In genomic region chr1:36151133-36151844, GRCh38 we compare ENCODE assay signal across 8 cellular contexts. TPM values are rescaled to one million over a fixed set of nuclear protein-coding genes. Genes with fewer than 3 reads are reported as not detected.
A peak's percentile ranks its signal among the peaks of the same experiment; 100 is the strongest.
DNase-seq lines count a peak whose midpoint lies in the region; ATAC-seq and TF ChIP-seq lines count a peak whose summit lies in the region.

No MANE protein-coding gene starts in this region.

- no peaks in the 10 kb centered on the region for H3K9me3 Mint-ChIP-seq in neural crest cell

- peaks cover 23% of the 10 kb centered on the region for H3F3A ChIP-seq in MM.1S (ENCODE audit: insufficient read depth, low read length)

- no peak for DNase-seq in MM.1S
- no peak for DNase-seq in colonic mucosa
- no peak for DNase-seq in neural crest cell (ENCODE audit: low read depth, low spot score)
- no peak for DNase-seq in ACHN

- peaks cover 39% of the 10 kb centered on the region for H3K79me2 ChIP-seq in MM.1S (ENCODE audit: low read length)

- no peaks in the 10 kb centered on the region for H3K9me3 ChIP-seq in BLaER1
- H3K9me3 ChIP-seq in MM.1S (replicated peaks; ENCODE audit: insufficient read depth, low read length), result no peaks in the 10 kb centered on the region
- H3K9me3 ChIP-seq in colonic mucosa, result no peaks in the 10 kb centered on the region

- no peak for TF ChIP-seq CTCF in MM.1S (IDR thresholded peaks at IDR 0.05; ENCODE audit: low read length)
- no peak for TF ChIP-seq CTCF in colonic mucosa (IDR thresholded peaks at IDR 0.05)
- no peak for TF ChIP-seq CTCF in neural crest cell (conservative IDR thresholded peaks at IDR 0.05)

- peak overlapping the region; percentile 95 for H3K4me3 Mint-ChIP-seq in neural crest cell

- peak overlapping the region; percentile 97 for H3K27ac Mint-ChIP-seq in neural crest cell (ENCODE audit: unreplicated experiment)

- peak overlapping the region; percentile 43; the same call in 1 of the 2 replicates for H3K4me3 ChIP-seq in BLaER1
- H3K4me3 ChIP-seq in MM.1S (ENCODE audit: low read length), result peak overlapping the region; percentile 57
- H3K4me3 ChIP-seq in colonic mucosa, result no peak overlapping the region

- no peaks in the 10 kb centered on the region for H3K27me3 Mint-ChIP-seq in neural crest cell (ENCODE audit: low read depth)

- in situ Hi-C loops in ACHN (cut with HindIII; ENCODE audit: low pct_ligation_motif_present, low pct_unique_long_range_greater_than_20kb, low sequenced_read_pairs), result no loop called here

- H3K4me1 ChIP-seq in BLaER1 (peaks cover 76% of the 10 kb centered on the region), MM.1S (ENCODE audit: low read length) (peaks cover 22% of the 10 kb centered on the region), colonic mucosa (peaks cover 16% of the 10 kb centered on the region)

- H4K20me1 ChIP-seq in BLaER1 (0 out of 2 replicates have a peak, but pooled peaks cover 8% of the 10 kb centered on the region), MM.1S (ENCODE audit: insufficient read depth, low read length) (no peaks in the 10 kb centered on the region)

- H3K4me1 Mint-ChIP-seq in neural crest cell, result peaks cover 71% of the 10 kb centered on the region

- H3K27me3 ChIP-seq in BLaER1 (no peaks in the 10 kb centered on the region), MM.1S (replicated peaks; ENCODE audit: insufficient read depth, low read length) (no peaks in the 10 kb centered on the region), colonic mucosa (no peaks in the 10 kb centered on the region)

- no peaks in the 10 kb centered on the region for H3K36me3 Mint-ChIP-seq in neural crest cell (ENCODE audit: low read depth)

- H3K4me2 ChIP-seq in BLaER1 (peak overlapping the region; percentile 86), MM.1S (ENCODE audit: low read depth, low read length) (peak overlapping the region; percentile 91)

- H3K9ac ChIP-seq in BLaER1, result peak overlapping the region; percentile 68; the same call in 1 of the 2 replicates
- H3K9ac ChIP-seq in MM.1S (ENCODE audit: low read length), result peak overlapping the region; percentile 74; the same call in 1 of the 2 replicates
- peak overlapping the region in 1 of 2 donors; percentile 95 for H3K9ac ChIP-seq in colonic mucosa (ENCODE audit: low read depth in 2 of 2, low read length in 2 of 2)

- H3K36me3 ChIP-seq in BLaER1, result peaks cover 11% of the 10 kb centered on the region
- no peaks in the 10 kb centered on the region for H3K36me3 ChIP-seq in MM.1S (replicated peaks; ENCODE audit: insufficient read depth, low read length)
- H3K36me3 ChIP-seq in colonic mucosa, result no peaks in the 10 kb centered on the region

- H3K9me2 ChIP-seq in MM.1S (replicated peaks; ENCODE audit: insufficient read depth, low read length), result no peaks in the 10 kb centered on the region

- peak overlapping the region; percentile 37 for H2AFZ ChIP-seq in MM.1S (ENCODE audit: low read length)

- peak overlapping the region; percentile 77 for H3K27ac ChIP-seq in BLaER1
- H3K27ac ChIP-seq in MM.1S (ENCODE audit: low read length), result peak overlapping the region; percentile 96; the same call in 1 of the 2 replicates
- H3K27ac ChIP-seq in colonic mucosa, result peak overlapping the region; percentile 94

- intact Hi-C loops in colonic mucosa (cut with DNase I), result loop anchor here (5.0 to 10.0 kb wide), 2 partner anchors 36 to 134 kb away; no protein-coding TSS in a partner anchor

- ATAC-seq in GM18858 (IDR thresholded peaks at IDR 0.05; ENCODE audit: unreplicated experiment), result no peak
- no peak for ATAC-seq in GM21529 (IDR thresholded peaks at IDR 0.05; ENCODE audit: unreplicated experiment)
- no peak for ATAC-seq in GM18517 (IDR thresholded peaks at IDR 0.05; ENCODE audit: unreplicated experiment)

RNA-seq across cellular contexts. Expression of gene TRAPPC3, which starts 2.0 kb away (rescaled TPM):
- 10 to 100 TPM; 59.0 to 60.6 TPM for total RNA-seq in colonic mucosa
- 48.6 and 52.8 TPM in 2 replicates for total RNA-seq in neural crest cell

RNA-seq across cellular contexts. Expression of gene MAP7D1, which starts 4.7 kb away (rescaled TPM):
- total RNA-seq in colonic mucosa (10 to 100 TPM; 37.7 to 50.0 TPM), neural crest cell (165 and 166 TPM in 2 replicates)

RNA-seq across cellular contexts. Expression of gene COL8A2, which starts 26.3 kb away (rescaled TPM):
- total RNA-seq in colonic mucosa (1 to 10 TPM; 1.1 to 2.1 TPM), neural crest cell (0.09 TPM in 2 replicates)
